9 cellular contexts compared by ENCODE assay signal in the genomic region with DNA sequence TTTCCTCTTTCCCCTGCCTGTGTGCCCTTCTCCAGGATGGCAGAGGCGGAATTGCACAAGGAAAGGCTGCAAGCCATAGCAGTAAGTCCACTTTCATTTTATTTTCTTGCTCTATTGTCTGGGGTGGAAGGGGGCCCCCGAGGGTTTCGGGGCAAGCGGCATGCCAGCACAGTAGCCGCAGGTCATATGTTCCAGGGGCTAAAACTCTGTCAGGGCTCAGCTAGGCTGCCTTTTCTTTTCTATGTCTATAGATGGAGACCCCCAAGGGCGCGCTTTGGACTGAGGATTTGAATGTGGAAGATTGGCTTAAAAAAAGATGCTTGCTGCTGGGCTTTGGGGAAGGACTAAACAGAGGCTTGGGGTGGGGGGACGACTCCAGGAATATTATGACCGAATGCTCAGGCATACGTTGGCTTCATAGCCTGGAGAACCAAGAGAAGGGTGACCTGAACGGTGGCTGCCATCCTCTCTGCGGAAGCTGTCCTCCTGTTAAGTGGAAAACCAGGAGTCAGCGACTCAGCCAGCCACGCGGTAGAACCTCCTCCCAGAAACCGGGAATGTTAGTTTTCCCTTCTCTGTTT. TPM values are rescaled to one million over a fixed set of nuclear protein-coding genes. Genes with fewer than 3 reads are reported as not detected.
DNase-seq lines count a peak whose midpoint lies in the region; ATAC-seq and TF ChIP-seq lines count a peak whose summit lies in the region.
"Had no signal": no experiment of that assay in that cellular context is flagged by ENCODE, and none has a peak within 500 bp of the region (broad histone marks: within the 10 kb centered on the region; RNA-seq: fewer than 3 reads in every experiment).

No MANE protein-coding gene starts in this region.

- H3K27ac Mint-ChIP-seq in glutamatergic neuron (ENCODE audit: unreplicated experiment), result no peak overlapping the region
- H3K27ac Mint-ChIP-seq: activated naive CD4-positive, alpha-beta T cell treated with anti-CD3 and anti-CD28 coated beads, Interleukin-2, amount 50 U/mL, for 24 hours had no signal

- H3K36me3 ChIP-seq in SK-N-MC (ENCODE audit: insufficient read depth, low read length), result peaks cover 11% of the 10 kb centered on the region; the same call in 1 of the 2 replicates
- H3K36me3 ChIP-seq in psoas muscle (ENCODE audit: insufficient read depth in 1 of 2, low read depth in 1 of 2), result no peaks in the 10 kb centered on the region

- intact Hi-C loops in psoas muscle (cut with DNase I), result no loop called here

- H3K9ac ChIP-seq in SK-N-MC (ENCODE audit: insufficient read length), result peak overlapping the region; percentile 73

- no peaks in the 10 kb centered on the region for H3K4me1 ChIP-seq in psoas muscle

- H3K4me3 ChIP-seq in SK-N-MC (peak overlapping the region; percentile 87), psoas muscle (peak overlapping the region; percentile 70)

- H3K27me3 Mint-ChIP-seq in glutamatergic neuron (ENCODE audit: unreplicated experiment), result peaks cover 3% of the 10 kb centered on the region

- peaks cover 2% of the 10 kb centered on the region for H3K36me3 Mint-ChIP-seq in glutamatergic neuron (ENCODE audit: unreplicated experiment)
- H3K36me3 Mint-ChIP-seq: activated naive CD4-positive, alpha-beta T cell treated with anti-CD3 and anti-CD28 coated beads, Interleukin-2, amount 50 U/mL, for 24 hours had no signal

- peak overlapping the region; percentile 89 for H3K4me3 Mint-ChIP-seq in glutamatergic neuron (ENCODE audit: unreplicated experiment)
- H3K4me3 Mint-ChIP-seq: activated naive CD4-positive, alpha-beta T cell treated with anti-CD3 and anti-CD28 coated beads, Interleukin-2, amount 50 U/mL, for 24 hours had no signal

- H3K27ac ChIP-seq in SK-N-MC (peak overlapping the region; percentile 54), psoas muscle (no peak overlapping the region)

- H3K4me1 Mint-ChIP-seq in glutamatergic neuron (ENCODE audit: low read depth, unreplicated experiment), result peaks cover 4% of the 10 kb centered on the region
- H3K4me1 Mint-ChIP-seq: activated naive CD4-positive, alpha-beta T cell treated with anti-CD3 and anti-CD28 coated beads, Interleukin-2, amount 50 U/mL, for 24 hours had no signal

- H3K27me3 ChIP-seq in psoas muscle (ENCODE audit: insufficient read depth in 3 of 3, low read length in 2 of 3), result peaks cover 0 to 12% (median 5%) of the 10 kb centered on the region in 3 donors

- peak in 2 of 4 donors; percentile 6 to 28 for ATAC-seq in psoas muscle
- no peak for ATAC-seq in HG03439 (IDR thresholded peaks at IDR 0.05; ENCODE audit: unreplicated experiment)
- no peak for ATAC-seq in HG02642 (IDR thresholded peaks at IDR 0.05; ENCODE audit: poor library complexity, unreplicated experiment)
- ATAC-seq in HG03175 (IDR thresholded peaks at IDR 0.05; ENCODE audit: unreplicated experiment), result no peak

- no peaks in the 10 kb centered on the region for H3K9me3 ChIP-seq in SK-N-MC (ENCODE audit: low read depth, low read length)
- H3K9me3 ChIP-seq in psoas muscle, result no peaks in the 10 kb centered on the region

- H3K9me3 Mint-ChIP-seq in glutamatergic neuron (ENCODE audit: unreplicated experiment), result peaks cover 5% of the 10 kb centered on the region
- H3K9me3 Mint-ChIP-seq: activated naive CD4-positive, alpha-beta T cell treated with anti-CD3 and anti-CD28 coated beads, Interleukin-2, amount 50 U/mL, for 24 hours had no signal

- WGBS in psoas muscle, 3 donors, result 2 to 7% (median 3%) methylated on average over 16 of the region's 16 CpGs

- TF ChIP-seq CTCF in glutamatergic neuron (IDR thresholded peaks at IDR 0.05; ENCODE audit: partially characterized antibody, unreplicated experiment), result no peak
- no peak for TF ChIP-seq CTCF in psoas muscle (IDR thresholded peaks at IDR 0.05)

- DNase-seq in ELF-1 (ENCODE audit: low read depth, low spot score) (peak; percentile 40), SK-N-MC (ENCODE audit: low read depth, low spot score) (no peak), glutamatergic neuron (no peak), psoas muscle (peak in 1 of 2 donors; percentile 22)
- no peak for DNase-seq in stimulated activated CD4-positive, alpha-beta T cell treated with anti-CD3 and anti-CD28 coated beads, Interleukin-1b, Interleukin-23, amount 100 ng/mL, for 48 hours

RNA-seq across cellular contexts. Expression of a gene that starts 0.5 kb away (rescaled TPM):
- total RNA-seq in glutamatergic neuron (ENCODE audit: unreplicated experiment), result 1.0 TPM
- 10 to 100 TPM in 2 of 4 donors, 1 to 10 TPM in 2; 1.1 to 16.6 (median 11.2) TPM for total RNA-seq in psoas muscle
- 1 to 10 TPM in 1 of 3 donors, under 1 TPM in 2; 0.16 to 1.6 (median 0.17) TPM for polyA plus RNA-seq in psoas muscle
